ENCODE assay signal across 9 cellular contexts in the genomic region with DNA sequence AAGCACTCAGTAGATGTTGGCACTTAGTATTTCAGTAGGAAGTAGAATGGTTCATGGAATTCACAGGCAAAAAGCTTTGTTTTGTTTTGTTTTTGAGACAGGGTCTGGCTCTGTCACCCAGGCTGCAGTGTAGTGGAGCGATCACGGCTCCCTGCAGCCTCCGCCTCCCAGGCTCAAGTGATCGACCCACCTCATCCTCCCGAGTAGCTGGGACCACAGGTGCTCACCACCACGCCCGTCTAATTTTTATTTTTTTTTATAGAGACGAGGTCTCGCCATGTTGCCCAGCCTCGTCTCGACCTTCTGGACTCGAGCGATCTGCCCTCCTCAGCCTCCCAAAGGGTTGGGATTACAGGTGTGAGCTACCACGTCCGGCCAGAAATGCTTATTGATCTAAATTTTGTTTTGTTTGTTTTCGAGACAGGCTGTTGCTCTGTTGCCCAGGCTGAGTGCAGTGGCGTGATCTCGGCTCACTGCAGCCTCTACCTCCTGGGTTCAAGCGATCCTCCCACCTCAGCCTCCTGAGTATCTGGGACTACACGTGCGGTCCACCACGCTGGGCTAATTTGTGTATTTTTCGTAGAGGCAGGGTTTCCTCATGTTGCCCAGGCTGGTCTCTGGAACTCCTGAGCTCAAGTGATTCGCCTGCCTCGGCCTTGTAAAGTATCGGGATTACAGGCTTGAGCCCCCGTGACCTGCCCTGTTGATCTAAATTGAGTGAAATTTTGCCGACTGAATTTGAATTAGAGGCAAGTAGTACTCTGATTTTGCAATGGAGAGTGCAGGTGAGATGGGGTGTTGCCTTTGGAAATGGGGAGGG. TPM values are rescaled to one million over a fixed set of nuclear protein-coding genes. Genes with fewer than 3 reads are reported as not detected.
DNase-seq lines count a peak whose midpoint lies in the region; ATAC-seq and TF ChIP-seq lines count a peak whose summit lies in the region.
"Had no signal": no experiment of that assay in that cellular context is flagged by ENCODE, and none has a peak within 500 bp of the region (broad histone marks: within the 10 kb centered on the region; RNA-seq: fewer than 3 reads in every experiment).

No MANE protein-coding gene starts in this region.

- POLR2A ChIA-PET in PC-9 (lab: Charles Lee; ENCODE audit: unreplicated experiment), result interaction anchor here (0.6 to 1.4 kb wide), 3 partner anchors 26 to 33 kb away, joined by 3 to 5 read pairs (median 4); a partner anchor contains a TSS

- ATAC-seq in DND-41 (ENCODE audit: insufficient read depth, low read depth), result no peak
- ATAC-seq in GM19455 (IDR thresholded peaks at IDR 0.05; ENCODE audit: unreplicated experiment), result no peak

- peak overlapping the region; percentile 99 for H3K4me2 ChIP-seq in DND-41 (ENCODE audit: insufficient read depth, low read length)
- H3K4me2 ChIP-seq in PC-9, result peak overlapping the region; percentile 71
- H3K4me2 ChIP-seq in parathyroid adenoma (ENCODE audit: low read length), result peak overlapping the region; percentile 93

- H3K4me1 ChIP-seq in DND-41 (ENCODE audit: insufficient read depth, low read length), result peaks cover 42% of the 10 kb centered on the region
- no peaks in the 10 kb centered on the region for H3K4me1 ChIP-seq in PC-9 (replicated peaks; ENCODE audit: insufficient read depth)
- peaks cover 7% of the 10 kb centered on the region for H3K4me1 ChIP-seq in parathyroid adenoma

- intact Hi-C loops in PC-9 (cut with micrococcal nuclease; ENCODE audit: unreplicated experiment), result no loop called here

- DNase-seq in DND-41, result no peak
- no peak for DNase-seq in PC-9
- no peak for DNase-seq in epithelial cell of prostate (ENCODE audit: low read depth, low spot score)
- DNase-seq in NCI-H1930 (lab: John Stamatoyannopoulos, UW), result no peak
- DNase-seq in pons (ENCODE audit: low spot score), result no peak
- DNase-seq in middle frontal gyrus (ENCODE audit: extremely low spot score, low spot score), result no peak
- DNase-seq: NCI-H1694 treated with DMSO at 0.1 percent for 48 hours had no signal

- BruUV-seq in PC-9 (replicated peaks; lab: Mats Ljungman, UMichigan), result no TSS peak

- H2AFZ ChIP-seq in DND-41 (ENCODE audit: low read depth, low read length) (no peak overlapping the region), PC-9 (no peak overlapping the region), parathyroid adenoma (no peak overlapping the region)

- H3F3A ChIP-seq in PC-9 (ENCODE audit: insufficient read depth, low read depth), result no peaks in the 10 kb centered on the region

- TF ChIP-seq CTCF in DND-41 (IDR thresholded peaks at IDR 0.05; ENCODE audit: borderline replicate concordance, extremely low read depth, low read length, poor library complexity, severe bottlenecking) (no peak), PC-9 (conservative IDR thresholded peaks at IDR 0.05) (no peak), parathyroid adenoma (IDR thresholded peaks at IDR 0.05) (no peak)

- H3K27me3 ChIP-seq in DND-41 (ENCODE audit: insufficient read depth, low read length, poor library complexity), result no peaks in the 10 kb centered on the region
- H3K27me3 ChIP-seq in PC-9 (ENCODE audit: insufficient read depth, low read depth), result no peaks in the 10 kb centered on the region
- H3K27me3 ChIP-seq in parathyroid adenoma (ENCODE audit: control insufficient read depth, insufficient read depth, low read length), result no peaks in the 10 kb centered on the region

- H3K36me3 ChIP-seq in DND-41 (ENCODE audit: insufficient read depth, low read length), result peaks cover 19% of the 10 kb centered on the region
- H3K36me3 ChIP-seq in PC-9 (ENCODE audit: low read depth), result no peaks in the 10 kb centered on the region
- no peaks in the 10 kb centered on the region for H3K36me3 ChIP-seq in parathyroid adenoma (ENCODE audit: control insufficient read depth, insufficient read depth, low read length)

- H3K4me3 ChIP-seq in DND-41 (ENCODE audit: low read depth in 1 of 2, low read length in 2 of 2) (peak overlapping the region; percentile 98 to 99; a peak in 3 of 4 replicates), PC-9 (peak overlapping the region; percentile 56; the same call in 1 of the 2 replicates), parathyroid adenoma (ENCODE audit: low read depth, low read length) (peak overlapping the region; percentile 88)

- H4K20me1 ChIP-seq in DND-41 (ENCODE audit: insufficient read depth, low read length), result peaks cover 53% of the 10 kb centered on the region
- no peaks in the 10 kb centered on the region for H4K20me1 ChIP-seq in PC-9 (ENCODE audit: insufficient read depth)

- H3K9me2 ChIP-seq in PC-9 (ENCODE audit: insufficient read depth), result no peaks in the 10 kb centered on the region

- H3K9ac ChIP-seq in DND-41 (ENCODE audit: low read depth, low read length), result peak overlapping the region; percentile 90
- H3K9ac ChIP-seq in parathyroid adenoma, result no peak overlapping the region

- H3K27ac ChIP-seq in DND-41 (ENCODE audit: low read length), result peak overlapping the region; percentile 79; the same call in 1 of the 2 replicates
- H3K27ac ChIP-seq in PC-9, result peak overlapping the region; percentile 44; the same call in 1 of the 2 replicates
- H3K27ac ChIP-seq in epithelial cell of prostate, result peak overlapping the region; percentile 93
- no peak overlapping the region for H3K27ac ChIP-seq in parathyroid adenoma

- no peaks in the 10 kb centered on the region for H3K9me3 ChIP-seq in DND-41 (ENCODE audit: insufficient read depth, low read length, severe bottlenecking)
- no peaks in the 10 kb centered on the region for H3K9me3 ChIP-seq in PC-9 (ENCODE audit: insufficient read depth, low read depth)
- H3K9me3 ChIP-seq in parathyroid adenoma (ENCODE audit: control insufficient read depth, low read length), result no peaks in the 10 kb centered on the region

- CTCF ChIA-PET in PC-9 (lab: Charles Lee), result interaction anchor here (0.6 kb wide), 2 partner anchors 13 to 27 kb away, joined by 3 to 13 read pairs; a partner anchor contains a TSS

- H3K79me2 ChIP-seq in DND-41 (ENCODE audit: insufficient read depth, low read length) (peaks cover 71% of the 10 kb centered on the region), PC-9 (ENCODE audit: low read depth) (peaks cover 35% of the 10 kb centered on the region), parathyroid adenoma (peaks cover 28% of the 10 kb centered on the region)

RNA-seq across cellular contexts. Expression of a gene that starts 1.7 kb away (rescaled TPM):
- 69.0 and 78.0 TPM in 2 replicates for total RNA-seq in PC-9 (2021)

RNA-seq across cellular contexts. Expression of a gene that starts 27.2 kb away (rescaled TPM):
- total RNA-seq in PC-9 (2021), result 2.8 and 3.5 TPM in 2 replicates
